1 cellular context compared by ENCODE assay signal in genomic region chr20:57382516-57382915, GRCh38.
TF ChIP-seq lines count a peak whose summit lies in the region.

No MANE protein-coding gene starts in this region.

TF ChIP-seq in SK-N-SH, 30 proteins besides CTCF, POLR2A, EP300 and RAD21:
- TF ChIP-seq NFIC (IDR thresholded peaks at IDR 0.05; ENCODE audit: borderline replicate concordance) (no peak), IRF3 (IDR thresholded peaks at IDR 0.05; ENCODE audit: low read depth, low read length) (no peak), FOXJ3 (CRISPR knock-in tag; IDR thresholded peaks at IDR 0.05) (no peak), SIN3A (IDR thresholded peaks at IDR 0.05; ENCODE audit: borderline replicate concordance, low read depth, low read length) (no peak)
